8 cellular contexts compared by ENCODE assay signal in the genomic region with DNA sequence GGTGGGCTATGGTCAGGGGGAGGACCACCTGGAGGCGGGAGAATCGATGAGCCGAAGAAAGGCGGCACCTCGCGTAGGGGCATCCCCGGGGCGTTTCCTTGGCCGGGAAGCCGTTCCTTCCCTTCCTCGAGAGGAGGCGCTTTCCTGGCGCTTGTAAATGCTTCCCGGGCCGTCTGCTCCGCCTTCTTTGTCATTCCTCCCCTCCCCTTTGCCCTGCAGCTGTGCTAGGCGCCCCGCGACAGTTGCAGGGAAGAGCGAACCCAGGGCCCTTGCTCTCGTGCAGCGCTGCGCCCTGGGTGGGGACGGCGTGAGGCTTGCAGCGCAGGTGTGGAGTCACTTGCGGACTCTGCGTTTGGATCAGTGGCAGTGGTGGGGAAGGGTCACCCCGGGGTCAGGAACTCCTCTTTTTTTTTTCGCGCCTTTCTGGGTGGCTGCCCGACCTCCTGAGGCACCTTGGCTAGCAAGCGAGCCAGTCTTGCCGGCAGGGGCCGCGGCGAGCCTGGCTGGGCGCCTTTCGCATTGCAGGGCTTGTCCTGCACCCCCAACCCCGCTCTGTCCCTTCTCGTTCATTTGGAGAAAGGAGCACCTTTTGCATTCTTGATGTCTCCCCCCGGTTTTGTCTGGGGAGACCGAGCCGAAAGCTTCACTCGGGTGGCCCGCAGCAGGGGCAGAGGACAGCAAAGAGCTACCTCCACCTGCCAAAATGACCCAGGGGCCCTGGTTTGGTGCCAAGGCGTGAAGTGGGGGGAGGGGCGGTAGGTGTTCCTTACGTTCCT. TPM values are rescaled to one million over a fixed set of nuclear protein-coding genes. Genes with fewer than 3 reads are reported as not detected.
A peak's percentile ranks its signal among the peaks of the same experiment; 100 is the strongest.
DNase-seq lines count a peak whose midpoint lies in the region; ATAC-seq and TF ChIP-seq lines count a peak whose summit lies in the region.

No MANE protein-coding gene starts in this region.

- H3K9me3 ChIP-seq in OCI-LY7 (ENCODE audit: low read length) (no peaks in the 10 kb centered on the region), stomach smooth muscle (ENCODE audit: control insufficient read depth in 2 of 2, low read length in 2 of 2) (no peaks in the 10 kb centered on the region)

- no peaks in the 10 kb centered on the region for H3K36me3 Mint-ChIP-seq in activated naive CD4-positive, alpha-beta T cell treated with anti-CD3 and anti-CD28 coated beads for 36 hours (ENCODE audit: low read depth)

- H3K9me3 Mint-ChIP-seq in activated naive CD4-positive, alpha-beta T cell treated with anti-CD3 and anti-CD28 coated beads for 36 hours: no peaks in the 10 kb centered on the region

- no peaks in the 10 kb centered on the region for H3K79me2 ChIP-seq in OCI-LY7 (ENCODE audit: insufficient read depth, low read depth, low read length)

- H3K9me2 ChIP-seq in OCI-LY7 (ENCODE audit: insufficient read depth, low read length): no peaks in the 10 kb centered on the region

- H3K4me1 ChIP-seq in OCI-LY7 (ENCODE audit: insufficient read depth, low read length, poor library complexity, severe bottlenecking) (peaks cover 5% of the 10 kb centered on the region), stomach smooth muscle (ENCODE audit: control insufficient read depth, insufficient read depth, low read length) (peaks cover 37% of the 10 kb centered on the region)

- H3K4me3 Mint-ChIP-seq in activated naive CD4-positive, alpha-beta T cell treated with anti-CD3 and anti-CD28 coated beads for 36 hours: peak overlapping the region; percentile 57

- peaks cover 4% of the 10 kb centered on the region for H3K4me1 Mint-ChIP-seq in activated naive CD4-positive, alpha-beta T cell treated with anti-CD3 and anti-CD28 coated beads for 36 hours (ENCODE audit: low read depth)

- CTCF ChIA-PET in activated naive CD4-positive, alpha-beta T cell treated with anti-CD3 and anti-CD28 coated beads for 36 hours (lab: Charles Lee): interaction anchor here (1.0 kb wide), 1 partner anchor 32 kb away, joined by 3 read pairs; no protein-coding TSS in a partner anchor
- CTCF ChIA-PET in OCI-LY7 (lab: Charles Lee; ENCODE audit: unreplicated experiment): no interaction called here

- no peak overlapping the region for H3K27ac Mint-ChIP-seq in activated naive CD4-positive, alpha-beta T cell treated with anti-CD3 and anti-CD28 coated beads for 36 hours

- H3K27me3 Mint-ChIP-seq in activated naive CD4-positive, alpha-beta T cell treated with anti-CD3 and anti-CD28 coated beads for 36 hours (ENCODE audit: low read depth): peaks cover 60% of the 10 kb centered on the region

- H3K36me3 ChIP-seq in OCI-LY7 (ENCODE audit: insufficient read depth, low read length) (no peaks in the 10 kb centered on the region), stomach smooth muscle (ENCODE audit: control insufficient read depth in 2 of 2, insufficient read depth in 2 of 2, low read length in 2 of 2) (no peaks in the 10 kb centered on the region)

- intact Hi-C loops in activated naive CD4-positive, alpha-beta T cell treated with anti-CD3 and anti-CD28 coated beads for 36 hours (cut with micrococcal nuclease): no loop called here
- intact Hi-C loops in OCI-LY7 (cut with micrococcal nuclease; ENCODE audit: unreplicated experiment): no loop called here

- H3K9ac ChIP-seq in stomach smooth muscle (ENCODE audit: low read length in 2 of 2): peak overlapping the region; percentile 58 to 59

- no peaks in the 10 kb centered on the region for H3K27me3 ChIP-seq in stomach smooth muscle (ENCODE audit: control insufficient read depth in 1 of 2, insufficient read depth in 2 of 2, low read length in 2 of 2)

- peak overlapping the region; percentile 85 for H3K4me2 ChIP-seq in OCI-LY7 (ENCODE audit: low read length)

- POLR2A ChIA-PET in OCI-LY7 (lab: Charles Lee): interaction anchor here (0.6 to 1.2 kb wide), 3 partner anchors 33 to 1177 kb away, joined by 3 to 4 read pairs (median 3); no protein-coding TSS in a partner anchor

- H4K20me1 ChIP-seq in OCI-LY7 (ENCODE audit: insufficient read depth, low read length): no peaks in the 10 kb centered on the region

- H2AFZ ChIP-seq in OCI-LY7 (ENCODE audit: low read length): peak overlapping the region; percentile 42; the same call in 1 of the 2 replicates

- H3K27ac ChIP-seq in OCI-LY7 (ENCODE audit: low read depth, low read length, poor library complexity, severe bottlenecking): no peak overlapping the region
- peak overlapping the region; percentile 58 for H3K27ac ChIP-seq in stomach smooth muscle (ENCODE audit: low read length)

- peak; percentile 18 for DNase-seq in activated naive CD4-positive, alpha-beta T cell treated with anti-CD3 and anti-CD28 coated beads for 36 hours
- no peak for DNase-seq in activated naive CD4-positive, alpha-beta T cell treated with Interleukin-2 at 50 U/mL for 16 hours
- DNase-seq in OCI-LY7 (ENCODE audit: low spot score) (no peak), choroid plexus epithelial cell (ENCODE audit: low read depth) (peak; percentile 35), left lobe of liver (ENCODE audit: low spot score) (peak; percentile 71)

- TF ChIP-seq CTCF in OCI-LY7 (conservative IDR thresholded peaks at IDR 0.05; ENCODE audit: low read length): no peak
- TF ChIP-seq CTCF in choroid plexus epithelial cell (conservative IDR thresholded peaks at IDR 0.05; ENCODE audit: low read depth, low read length): peak; percentile 33

- BruUV-seq in OCI-LY7 (replicated peaks; lab: Mats Ljungman, UMichigan): no TSS peak

- H3K4me3 ChIP-seq in OCI-LY7 (ENCODE audit: low read depth, low read length, poor library complexity, severe bottlenecking) (peak overlapping the region; percentile 66), choroid plexus epithelial cell (ENCODE audit: low read depth, low read length) (peak overlapping the region; percentile 57), stomach smooth muscle (ENCODE audit: low read length in 2 of 2) (peak overlapping the region; percentile 67 to 92)

- ATAC-seq in HG03432 (IDR thresholded peaks at IDR 0.05; ENCODE audit: unreplicated experiment): peak; percentile 20
- peak; percentile 73 for ATAC-seq in left lobe of liver
- ATAC-seq in GM21737 (IDR thresholded peaks at IDR 0.05; ENCODE audit: unreplicated experiment): no peak

RNA-seq across cellular contexts. Expression of gene KCNS3, which starts 0.9 kb away (rescaled TPM):
- total RNA-seq in activated naive CD4-positive, alpha-beta T cell treated with anti-CD3 and anti-CD28 coated beads for 36 hours: under 1 TPM; 0.14 to 0.22 TPM
- not detected in 2 replicates for total RNA-seq in OCI-LY7 (2014; rRNA removed; shearing (Covaris generic))
- total RNA-seq in OCI-LY7 (2022): not detected in 2 replicates
- 4.7 TPM for total RNA-seq in left lobe of liver

Comparison
In these comparisons a context has a peak if more than half of its experiments do, and no peak if none do; other contexts are left out.
1. DNase-seq: peak in activated naive CD4-positive, alpha-beta T cell treated with anti-CD3 and anti-CD28 coated beads for 36 hours (single experiment), choroid plexus epithelial cell (single experiment) and left lobe of liver (single experiment); none in activated naive CD4-positive, alpha-beta T cell treated with Interleukin-2 at 50 U/mL for 16 hours (single experiment) and OCI-LY7 (single experiment).
2. Peak in every context shown above with its lines, with median percentiles within 50 percentile points of each other: H3K4me3 ChIP-seq.